24 cellular contexts compared by ENCODE assay signal in genomic region chr20:15122613-15123012, GRCh38.
"Had no signal": no experiment of that assay in that cellular context is flagged by ENCODE, and none has a peak within 500 bp of the region (broad histone marks: within the 10 kb centered on the region; RNA-seq: fewer than 3 reads in every experiment).

No MANE protein-coding gene starts in this region.

- H3K4me2 ChIP-seq: KMS-11, SK-N-SH had no signal

- H3K27ac ChIP-seq: KMS-11, RWPE1 had no signal

- H3K9me3 ChIP-seq: SK-N-SH had no signal

- ATAC-seq: HepG2, K562, Panc1, PC-3, T-cell had no signal

- DNase-seq: IMR-90; Kasumi-1; NCI-H1092; NCI-H1105 treated with DMSO at 0.1 percent for 48 hours; NCI-H1417 treated with DMSO at 0.1 percent for 48 hours; NCI-H146; NCI-H1694 treated with DMSO at 0.1 percent for 48 hours; NCI-H1930; NCI-H2081; NCI-H2107; NCI-H2227 treated with DMSO at 0.1 percent for 48 hours; NCI-H524; NCI-H526 treated with DMSO at 0.1 percent for 48 hours; NK-92 treated with Interleukin-12 subunit alpha and Interleukin-12 subunit beta, amount 100 ng/mL, for 24 hours; PC-3; SHP77; SK-N-SH; SW 1271; T-cell had no signal

- H3K9ac ChIP-seq: KMS-11, SK-N-SH had no signal

- H3K9me2 ChIP-seq: SK-N-SH had no signal

- H3K4me3 ChIP-seq: K562 had no signal
